1 cellular context compared by ENCODE assay signal in genomic region chr6:155481215-155481614, GRCh38.
TF ChIP-seq lines count a peak whose summit lies in the region.

No MANE protein-coding gene starts in this region.

TF ChIP-seq in WTC11, 78 proteins besides CTCF, POLR2A, EP300 and RAD21 (continued from another document):
- TF ChIP-seq ETV6 (CRISPR knock-in tag; IDR thresholded peaks at IDR 0.05) (no peak), ZNF138 (CRISPR knock-in tag; conservative IDR thresholded peaks at IDR 0.05) (no peak), ZNF317 (CRISPR knock-in tag; IDR thresholded peaks at IDR 0.05; ENCODE audit: borderline replicate concordance, low read depth) (no peak), E2F4 (CRISPR knock-in tag; IDR thresholded peaks at IDR 0.05; ENCODE audit: borderline replicate concordance, low read depth) (no peak), STAT6 (CRISPR knock-in tag; conservative IDR thresholded peaks at IDR 0.05; ENCODE audit: low read depth) (no peak)
